Comparison of ENCODE assay signal across 13 cellular contexts in the genomic region with DNA sequence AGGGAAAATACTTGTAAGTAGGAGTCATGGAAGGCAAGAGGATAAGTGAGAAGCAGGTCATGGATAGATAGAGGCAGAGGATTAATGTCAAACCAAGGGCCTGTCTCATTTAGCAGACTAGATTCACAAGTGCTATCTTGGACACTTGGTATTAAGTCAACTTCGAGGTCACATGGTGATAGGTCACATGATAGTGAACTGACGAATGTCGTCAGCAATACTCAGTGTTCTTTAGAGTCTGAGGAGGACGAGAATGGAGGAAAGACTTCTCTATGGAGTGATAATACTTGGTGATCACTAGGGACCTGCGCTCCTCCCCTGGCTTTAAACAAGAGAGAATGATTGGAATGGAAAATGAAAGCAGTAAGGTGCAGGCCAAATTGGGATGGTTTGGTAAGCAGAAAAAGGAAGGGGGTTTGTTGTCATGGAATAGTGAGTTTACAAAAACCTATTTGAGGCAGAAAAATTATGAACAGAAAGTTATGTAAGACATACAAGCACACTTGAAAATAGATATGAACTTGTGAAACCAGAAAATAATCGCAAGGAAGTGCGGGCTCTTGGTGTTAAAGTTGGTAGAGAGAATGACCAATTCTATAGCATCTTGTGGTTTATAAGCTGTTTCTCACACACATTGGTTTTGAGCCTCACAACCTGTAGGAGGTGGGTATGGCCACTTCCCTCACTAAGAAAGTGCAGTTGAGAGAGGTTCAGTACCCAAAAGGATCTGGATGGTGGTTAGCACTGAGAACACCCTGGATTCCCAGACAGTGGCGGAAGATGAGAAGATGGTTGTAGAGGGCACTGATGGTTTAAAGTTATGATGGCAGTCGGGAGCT.
DNase-seq lines count a peak whose midpoint lies in the region; ATAC-seq and TF ChIP-seq lines count a peak whose summit lies in the region.
"Had no signal": no experiment of that assay in that cellular context is flagged by ENCODE, and none has a peak within 500 bp of the region (broad histone marks: within the 10 kb centered on the region; RNA-seq: fewer than 3 reads in every experiment).

No MANE protein-coding gene starts in this region.

- DNase-seq in mesothelial cell of epicardium (ENCODE audit: low spot score in 2 of 2, unreplicated experiment in 2 of 2), result no peak
- DNase-seq in stimulated activated CD4-positive, alpha-beta T cell treated with anti-CD3 and anti-CD28 coated beads, Interleukin-15, amount 100 ng/mL, for 24 hours, result no peak
- DNase-seq in RWPE1 (ENCODE audit: low spot score), result no peak
- DNase-seq in MG63, result no peak
- DNase-seq: effector CD8-positive, alpha-beta T cell; KBM-7; left ventricle myocardium superior; NCI-H2081; occipital lobe; stimulated activated naive CD4-positive, alpha-beta T cell treated with Interleukin-2 at 50 U/mL for 16 hours had no signal

- ATAC-seq in GM18909 (IDR thresholded peaks at IDR 0.05; ENCODE audit: poor library complexity, unreplicated experiment) (peak; percentile 66), GM21619 (IDR thresholded peaks at IDR 0.05; ENCODE audit: unreplicated experiment) (peak; percentile 81), HG03442 (IDR thresholded peaks at IDR 0.05; ENCODE audit: unreplicated experiment) (peak; percentile 71)
- ATAC-seq: left ventricle myocardium superior had no signal

- H3K27me3 Mint-ChIP-seq in mesothelial cell of epicardium (ENCODE audit: low read depth), result no peaks in the 10 kb centered on the region

- CTCF ChIA-PET in RWPE1 (lab: Yijun Ruan, JAX), result no interaction called here

- H3K36me3 ChIP-seq in MG63, result no peaks in the 10 kb centered on the region

- H3K27me3 ChIP-seq in MG63, result no peaks in the 10 kb centered on the region

- H3K27ac Mint-ChIP-seq in mesothelial cell of epicardium, result peak overlapping the region; percentile 4

- no peak overlapping the region for H3K4me3 ChIP-seq in MG63

- no peak overlapping the region for H3K27ac ChIP-seq in RWPE1

- H3K36me3 Mint-ChIP-seq in mesothelial cell of epicardium, result peaks cover 9% of the 10 kb centered on the region

- POLR2A ChIA-PET in RWPE1 (lab: Yijun Ruan, JAX; ENCODE audit: low non-redundant PET), result no interaction called here

- H3K9me3 Mint-ChIP-seq in mesothelial cell of epicardium, result no peaks in the 10 kb centered on the region

- no peaks in the 10 kb centered on the region for H3K9me3 ChIP-seq in MG63

- no peak overlapping the region for H3K4me3 Mint-ChIP-seq in mesothelial cell of epicardium

- H3K4me1 Mint-ChIP-seq in mesothelial cell of epicardium, result peaks cover 38% of the 10 kb centered on the region

- TF ChIP-seq CTCF in mesothelial cell of epicardium (IDR thresholded peaks at IDR 0.05; ENCODE audit: unreplicated experiment), result no peak
- no peak for TF ChIP-seq CTCF in RWPE1 (conservative IDR thresholded peaks at IDR 0.05; ENCODE audit: low read depth)
